ENCODE assay signal across 8 cellular contexts in genomic region chr2:136764397-136765255, GRCh38. TPM values are rescaled to one million over a fixed set of nuclear protein-coding genes. Genes with fewer than 3 reads are reported as not detected.
DNase-seq lines count a peak whose midpoint lies in the region; ATAC-seq, FAIRE-seq and TF ChIP-seq lines count a peak whose summit lies in the region.

No MANE protein-coding gene starts in this region.

- 38% methylated on average over 47 of the region's 47 CpGs for WGBS in HepG2 (ENCODE audit: low lambda C conversion rate)

- TF ChIP-seq EP300 in HepG2 (IDR thresholded peaks at IDR 0.05; ENCODE audit: low read depth in 2 of 2, low read length in 2 of 2) (no peak), HepG2 (CRISPR knock-in tag; IDR thresholded peaks at IDR 0.05; ENCODE audit: borderline replicate concordance) (no peak)

- peak; percentile 49 for ATAC-seq in HepG2

- H3K79me2 ChIP-seq in HepG2 (ENCODE audit: insufficient read depth, low read length), result no peaks in the 10 kb centered on the region

- no peak for TF ChIP-seq CTCF in ascending aorta (IDR thresholded peaks at IDR 0.05)
- no peak for TF ChIP-seq CTCF in HepG2 (CRISPR knock-in tag; IDR thresholded peaks at IDR 0.05)
- TF ChIP-seq CTCF in tibial artery (IDR thresholded peaks at IDR 0.05), result no peak
- TF ChIP-seq CTCF in uterus (IDR thresholded peaks at IDR 0.05), result no peak

- POLR2A ChIA-PET in HepG2 (lab: Yijun Ruan, JAX), result no interaction called here

- TF ChIP-seq POLR2A in HepG2 (IDR thresholded peaks at IDR 0.05; ENCODE audit: insufficient read depth in 1 of 2, low read depth in 2 of 2, low read length in 2 of 2) (no peak), uterus (IDR thresholded peaks at IDR 0.05) (no peak)

- CTCF ChIA-PET in HepG2 (lab: Yijun Ruan, JAX; ENCODE audit: low intra/inter-chr PET ratio, low total read pairs), result no interaction called here

- peak overlapping the region; percentile 63 to 95 for H3K4me3 ChIP-seq in ascending aorta
- H3K4me3 ChIP-seq in HepG2 (replicated peaks in 1 of 3; ENCODE audit: insufficient read depth in 1 of 3, low read depth in 2 of 3, low read length in 3 of 3), result no peak overlapping the region
- peak overlapping the region; percentile 51 to 65 for H3K4me3 ChIP-seq in tibial artery
- no peak overlapping the region for H3K4me3 ChIP-seq in uterus

- FAIRE-seq in HepG2 (lab: Jason Lieb, UNC), result no peak

- H3K4me1 ChIP-seq in ascending aorta, result peaks cover 0 to 4% of the 10 kb centered on the region in 2 donors
- H3K4me1 ChIP-seq in HepG2 (ENCODE audit: insufficient read depth, low read length), result no peaks in the 10 kb centered on the region
- H3K4me1 ChIP-seq in tibial artery, result peaks cover 0 to 36% (median 29%) of the 10 kb centered on the region in 4 donors
- no peaks in the 10 kb centered on the region for H3K4me1 ChIP-seq in uterus

- no peak for TF ChIP-seq RAD21 in HepG2 (CRISPR knock-in tag; IDR thresholded peaks at IDR 0.05)

- peaks cover 2% of the 10 kb centered on the region for H3K4me1 Mint-ChIP-seq in activated CD4-positive, alpha-beta T cell treated with anti-CD3 and anti-CD28 coated beads, Interleukin-2, amount 10 ng/mL, durations not matched to agents 24 days and 14 days

- H3K27ac Mint-ChIP-seq in activated CD4-positive, alpha-beta T cell treated with anti-CD3 and anti-CD28 coated beads, Interleukin-2, amount 10 ng/mL, durations not matched to agents 24 days and 14 days, result no peak overlapping the region

- H3K27ac ChIP-seq in ascending aorta (peak overlapping the region; percentile 1 to 42), HepG2 (ENCODE audit: extremely low read length, insufficient read depth, low read length) (no peak overlapping the region), tibial artery (no peak overlapping the region), uterus (no peak overlapping the region)

- no peaks in the 10 kb centered on the region for H4K20me1 ChIP-seq in HepG2 (ENCODE audit: insufficient read depth, low read length)

- peak overlapping the region; percentile 9 for H3K4me3 Mint-ChIP-seq in activated CD4-positive, alpha-beta T cell treated with anti-CD3 and anti-CD28 coated beads, Interleukin-2, amount 10 ng/mL, durations not matched to agents 24 days and 14 days

- H3K36me3 Mint-ChIP-seq in activated CD4-positive, alpha-beta T cell treated with anti-CD3 and anti-CD28 coated beads, Interleukin-2, amount 10 ng/mL, durations not matched to agents 24 days and 14 days (ENCODE audit: low read depth), result no peaks in the 10 kb centered on the region

- no peaks in the 10 kb centered on the region for H3K9me3 ChIP-seq in ascending aorta
- H3K9me3 ChIP-seq in HepG2 (ENCODE audit: low read length), result no peaks in the 10 kb centered on the region
- no peaks in the 10 kb centered on the region for H3K9me3 ChIP-seq in tibial artery
- H3K9me3 ChIP-seq in uterus, result no peaks in the 10 kb centered on the region

- no peak overlapping the region for H3K4me2 ChIP-seq in HepG2 (ENCODE audit: low read depth, low read length)

- no peaks in the 10 kb centered on the region for H3K9me3 Mint-ChIP-seq in activated CD4-positive, alpha-beta T cell treated with anti-CD3 and anti-CD28 coated beads, Interleukin-2, amount 10 ng/mL, durations not matched to agents 24 days and 14 days

- H3K36me3 ChIP-seq in ascending aorta (no peaks in the 10 kb centered on the region), HepG2 (replicated peaks in 1 of 2; ENCODE audit: control insufficient read depth in 1 of 2, insufficient read depth in 2 of 2, low read length in 2 of 2) (no peaks in the 10 kb centered on the region), tibial artery (no peaks in the 10 kb centered on the region), uterus (no peaks in the 10 kb centered on the region)

- in situ Hi-C loops in HepG2 (cut with HindIII; ENCODE audit: extremely low pct_ligation_motif_present, low pct_unique_long_range_greater_than_20kb), result no loop called here

- H3K27me3 ChIP-seq in ascending aorta (no peaks in the 10 kb centered on the region), HepG2 (ENCODE audit: control insufficient read depth in 1 of 2, insufficient read depth in 2 of 2, low read length in 2 of 2) (peaks cover 0 to 31% of the 10 kb centered on the region in 2 experiments; a peak in 2 of 5 replicates), tibial artery (peaks cover 0 to 19% of the 10 kb centered on the region in 2 donors), uterus (peaks cover 0 to 27% of the 10 kb centered on the region in 2 donors)

- DNase-seq in activated CD4-positive, alpha-beta T cell treated with anti-CD3 and anti-CD28 coated beads, Interleukin-2, amount 10 ng/mL, durations not matched to agents 24 days and 14 days, result no peak
- DNase-seq in activated CD4-positive, alpha-beta T cell treated with anti-CD3 and anti-CD28 coated beads for 4 hours, result no peak
- DNase-seq in ascending aorta (ENCODE audit: low spot score in 2 of 2) (no peak), HepG2 (ENCODE audit: low spot score) (no peak), tibial artery (no peak), amygdala (lab: John Stamatoyannopoulos, UW) (no peak), uterus (no peak), cerebellar cortex (ENCODE audit: low spot score) (no peak)

- H3K9ac ChIP-seq in HepG2 (ENCODE audit: insufficient read depth, low read depth, low read length), result no peak overlapping the region

- intact Hi-C loops in activated CD4-positive, alpha-beta T cell treated with anti-CD3 and anti-CD28 coated beads, Interleukin-2, amount 10 ng/mL, durations not matched to agents 24 days and 14 days (cut with micrococcal nuclease), result loop anchor here (5.0 kb wide), 1 partner anchor 1073 kb away; no protein-coding TSS in a partner anchor
- intact Hi-C loops in ascending aorta (cut with DNase I), result loop anchor here (5.0 kb wide), 1 partner anchor 112 kb away; no protein-coding TSS in a partner anchor
- intact Hi-C loops in HepG2 (cut with micrococcal nuclease; ENCODE audit: unreplicated experiment), result no loop called here
- intact Hi-C loops in tibial artery (cut with DNase I; ENCODE audit: low total_unique reads), result no loop called here
- intact Hi-C loops in uterus (cut with DNase I; ENCODE audit: low total_unique reads), result no loop called here

- H3K27me3 Mint-ChIP-seq in activated CD4-positive, alpha-beta T cell treated with anti-CD3 and anti-CD28 coated beads, Interleukin-2, amount 10 ng/mL, durations not matched to agents 24 days and 14 days, result peaks cover 59% of the 10 kb centered on the region

- BruUV-seq in HepG2 (replicated peaks; lab: Mats Ljungman, UMichigan), result no TSS peak

- no peak overlapping the region for H2AFZ ChIP-seq in HepG2 (ENCODE audit: low read length)

TF ChIP-seq in HepG2, 621 proteins besides CTCF, POLR2A, EP300 and RAD21:
- TF ChIP-seq ZSCAN22 (CRISPR knock-in tag; IDR thresholded peaks at IDR 0.05), result no peak
- no peak for TF ChIP-seq CENPT (CRISPR knock-in tag; IDR thresholded peaks at IDR 0.05; ENCODE audit: low read depth)
- TF ChIP-seq ZNF10 (CRISPR knock-in tag; IDR thresholded peaks at IDR 0.05; ENCODE audit: borderline replicate concordance, low read depth), result no peak
- no peak for TF ChIP-seq ARNT2 (CRISPR knock-in tag; IDR thresholded peaks at IDR 0.05; ENCODE audit: low read depth)
- no peak for TF ChIP-seq ZNF746 (CRISPR knock-in tag; IDR thresholded peaks at IDR 0.05)
- no peak for TF ChIP-seq ZNF331 (CRISPR knock-in tag; IDR thresholded peaks at IDR 0.05)
- TF ChIP-seq RELA (CRISPR knock-in tag; IDR thresholded peaks at IDR 0.05), result no peak
- no peak for TF ChIP-seq SCMH1 (CRISPR knock-in tag; IDR thresholded peaks at IDR 0.05; ENCODE audit: borderline replicate concordance)
- no peak for TF ChIP-seq YEATS4 (CRISPR knock-in tag; IDR thresholded peaks at IDR 0.05; ENCODE audit: borderline replicate concordance)
- TF ChIP-seq GTF3A (CRISPR knock-in tag; conservative IDR thresholded peaks at IDR 0.05), result no peak

RNA-seq across cellular contexts. Expression of gene THSD7B, which starts 0.7 kb away (rescaled TPM):
- not detected in 2 replicates for total RNA-seq in activated CD4-positive, alpha-beta T cell treated with anti-CD3 and anti-CD28 coated beads, Interleukin-2, amount 10 ng/mL, durations not matched to agents 24 days and 14 days
- total RNA-seq in ascending aorta (not detected), HepG2 (2016; rRNA removed; fragmentation: Illumina TruSeq; extraction: Trizol) (0.02 TPM in 1 of 2 replicates, not detected in the other), uterus (1 to 10 TPM in 1 of 4 donors, under 1 TPM in 2, not detected in 1; 0.26 to 9.6 (median 0.67) TPM)
- not detected in 2 replicates for total RNA-seq in HepG2 (2016; cell fraction: cytosol; rRNA removed; fragmentation: Illumina TruSeq; extraction: Trizol; ENCODE audit: low read depth)
- 0.03 TPM in 1 of 2 replicates, not detected in the other for total RNA-seq in HepG2 (2016; cell fraction: insoluble cytoplasmic fraction; rRNA removed; fragmentation: Illumina TruSeq; extraction: Trizol)
- not detected in 2 replicates for total RNA-seq in HepG2 (2016; cell fraction: membrane; rRNA removed; fragmentation: Illumina TruSeq; extraction: Trizol)
- not detected in 2 replicates for total RNA-seq in HepG2 (2016; cell fraction: nucleus; rRNA removed; fragmentation: Illumina TruSeq; extraction: Trizol)
- not detected in 2 replicates for polyA plus RNA-seq in HepG2 (2011; rRNA removed)
- polyA plus RNA-seq in HepG2 (2011; cell fraction: cytosol; rRNA removed), result not detected in 2 replicates
- polyA plus RNA-seq in HepG2 (2011; cell fraction: nucleus; rRNA removed), result not detected in 2 replicates
- not detected in 2 replicates for polyA plus RNA-seq in HepG2 (2012)
- polyA plus RNA-seq in HepG2 (2016; cell fraction: cytosol; fragmentation: Illumina TruSeq; extraction: Trizol; ENCODE audit: low read depth), result not detected in 2 replicates
- polyA plus RNA-seq in HepG2 (2016; cell fraction: insoluble cytoplasmic fraction; fragmentation: Illumina TruSeq; extraction: Trizol; ENCODE audit: low read depth), result not detected in 2 replicates
- polyA plus RNA-seq in HepG2 (2016; cell fraction: membrane; fragmentation: Illumina TruSeq; extraction: Trizol; ENCODE audit: low read depth), result not detected in 2 replicates
- not detected in 2 replicates for polyA plus RNA-seq in HepG2 (2016; cell fraction: nucleus; fragmentation: Illumina TruSeq; extraction: Trizol; ENCODE audit: insufficient read depth, low read depth)
- polyA minus RNA-seq in HepG2 (2011; rRNA and poly(A)+ RNA removed; ENCODE audit: low replicate concordance), result 0.09 TPM in 1 of 2 replicates, not detected in the other
- polyA minus RNA-seq in HepG2 (2011; cell fraction: cytosol; rRNA and poly(A)+ RNA removed), result not detected in 2 replicates
- not detected in 2 replicates for polyA minus RNA-seq in HepG2 (2011; cell fraction: nucleus; rRNA and poly(A)+ RNA removed)

Comparison
In these comparisons a context has a peak if more than half of its experiments do, and no peak if none do; other contexts are left out.
1. H3K27ac ChIP-seq: peak in ascending aorta (2 of 2); none in HepG2 (single experiment), tibial artery (0 of 2) and uterus (0 of 2).
2. H3K4me3 ChIP-seq: peak in ascending aorta (2 of 2) and tibial artery (2 of 2); none in HepG2 (0 of 3) and uterus (0 of 2).
3. intact Hi-C loops: an anchor here in activated CD4-positive, alpha-beta T cell treated with anti-CD3 and anti-CD28 coated beads, Interleukin-2, amount 10 ng/mL, durations not matched to agents 24 days and 14 days (5.0 kb wide) and ascending aorta (5.0 kb wide); none called in HepG2, tibial artery and uterus.